25 cellular contexts compared by ENCODE assay signal in genomic region chr5:54632131-54632551, GRCh38.
A peak's percentile ranks its signal among the peaks of the same experiment; 100 is the strongest.
DNase-seq lines count a peak whose midpoint lies in the region; ATAC-seq and TF ChIP-seq lines count a peak whose summit lies in the region.
"Had no signal": no experiment of that assay in that cellular context is flagged by ENCODE, and none has a peak within 500 bp of the region (broad histone marks: within the 10 kb centered on the region; RNA-seq: fewer than 3 reads in every experiment).

No MANE protein-coding gene starts in this region.

- no TSS peak for BruUV-seq in IMR-90 (replicated peaks; lab: Mats Ljungman, UMichigan)

- no peak overlapping the region for H3K4me3 Mint-ChIP-seq in CD4-positive, alpha-beta T cell
- H3K4me3 Mint-ChIP-seq: activated CD8-positive, alpha-beta T cell treated with anti-CD3 and anti-CD28 coated beads for 36 hours; activated naive CD8-positive, alpha-beta T cell treated with anti-CD3 and anti-CD28 coated beads for 36 hours; effector memory CD8-positive, alpha-beta T cell; memory B cell; stimulated activated naive B cell treated with anti-CD40 and anti-IgM and Interleukin-4, amounts not matched to agents 10 μg/mL and 1 μg/mL and 100 μg/mL, for 72 hours; T-cell had no signal

- no peak overlapping the region for H3K4me3 ChIP-seq in IMR-90 (ENCODE audit: insufficient read depth, low read depth, low read length)
- no peak overlapping the region for H3K4me3 ChIP-seq in esophagus muscularis mucosa
- H3K4me3 ChIP-seq in spleen = no peak overlapping the region
- H3K4me3 ChIP-seq: SJSA1, testis had no signal

- in situ Hi-C loops in IMR-90 (cut with MboI; ENCODE audit: low sequenced_read_pairs) = no loop called here

- 78% methylated on average over 2 of the region's 4 CpGs; no CpG with 5 or more reads in 1 of the 2 experiments for WGBS in IMR-90 (ENCODE audit: extremely low coverage in 2 of 2, insufficient read length in 1 of 2), 2 experiments
- 62% methylated on average over 3 of the region's 4 CpGs for WGBS in esophagus muscularis mucosa
- 86 to 98% (median 90%) methylated on average over 4 of the region's 4 CpGs for WGBS in spleen, 5 donors

- no peaks in the 10 kb centered on the region for H3K27me3 Mint-ChIP-seq in CD4-positive, alpha-beta T cell
- H3K27me3 Mint-ChIP-seq: activated CD8-positive, alpha-beta T cell treated with anti-CD3 and anti-CD28 coated beads for 36 hours; activated naive CD8-positive, alpha-beta T cell treated with anti-CD3 and anti-CD28 coated beads for 36 hours; effector memory CD8-positive, alpha-beta T cell; memory B cell; stimulated activated naive B cell treated with anti-CD40 and anti-IgM and Interleukin-4, amounts not matched to agents 10 μg/mL and 1 μg/mL and 100 μg/mL, for 72 hours; T-cell had no signal

- CTCF ChIA-PET in IMR-90 (lab: Yijun Ruan, JAX) = no interaction called here
- CTCF ChIA-PET in CD4-positive, alpha-beta T cell (lab: Charles Lee) = no interaction called here

- H4K20me1 ChIP-seq in IMR-90 (ENCODE audit: insufficient read depth, low read length) = no peaks in the 10 kb centered on the region

- POLR2A ChIA-PET in IMR-90 (lab: Charles Lee; ENCODE audit: unreplicated experiment) = no interaction called here
- POLR2A ChIA-PET in CD4-positive, alpha-beta T cell (lab: Charles Lee) = no interaction called here

- H4K91ac ChIP-seq in IMR-90 (ENCODE audit: insufficient read depth, low read depth, low read length) = peak overlapping the region; percentile 66

- H3K9ac ChIP-seq in IMR-90 (ENCODE audit: low read depth, low read length) = no peak overlapping the region; the same call in 1 of the 2 replicates

- peaks cover 2% of the 10 kb centered on the region for H3K9me3 Mint-ChIP-seq in CD4-positive, alpha-beta T cell
- H3K9me3 Mint-ChIP-seq: effector memory CD8-positive, alpha-beta T cell had no signal

- dilution Hi-C loops in IMR-90 (cut with HindIII; ENCODE audit: low sequenced_read_pairs, unreplicated experiment) = no loop called here

- H4K5ac ChIP-seq in IMR-90 (ENCODE audit: low read depth, low read length) = peak overlapping the region; percentile 41; the same call in 1 of the 2 replicates

- 0 out of 3 replicates have a peak overlapping the region, but pooled peaks have one; percentile 15 for H2BK15ac ChIP-seq in IMR-90 (ENCODE audit: low read depth, low read length)

- H3K36me3 ChIP-seq in IMR-90 (ENCODE audit: control insufficient read depth, insufficient read depth, low read length) = no peaks in the 10 kb centered on the region
- H3K36me3 ChIP-seq in esophagus muscularis mucosa = no peaks in the 10 kb centered on the region
- no peaks in the 10 kb centered on the region for H3K36me3 ChIP-seq in spleen
- H3K36me3 ChIP-seq: SJSA1 had no signal

- peak overlapping the region; percentile 55 for H2BK20ac ChIP-seq in IMR-90 (ENCODE audit: low read depth, low read length)

- DNase-seq in IMR-90 = no peak
- DNase-seq in esophagus muscularis mucosa (ENCODE audit: extremely low spot score) = no peak
- peak; percentile 42 for DNase-seq in inferior parietal cortex (ENCODE audit: extremely low spot score)
- peak; percentile 66 for DNase-seq in spleen
- DNase-seq in DMS79 (lab: John Stamatoyannopoulos, UW) = no peak
- no peak for DNase-seq in CD4-positive, alpha-beta T cell
- no peak for DNase-seq in left lobe of liver (ENCODE audit: low spot score)
- DNase-seq: activated CD4-positive, CD25-positive, alpha-beta regulatory T cell treated with anti-CD3 and anti-CD28 coated beads, Interleukin-2, amount 50 U/mL, for 72 hours; activated CD8-positive, alpha-beta T cell treated with anti-CD3 and anti-CD28 coated beads for 36 hours; activated effector memory CD4-positive, alpha-beta T cell treated with Interleukin-2 at 50 U/mL for 16 hours; activated naive CD8-positive, alpha-beta T cell treated with anti-CD3 and anti-CD28 coated beads for 36 hours; effector memory CD8-positive, alpha-beta T cell; EL; KBM-7; MV-4-11; NCI-H1694; NCI-H526; stimulated activated CD4-positive, alpha-beta T cell treated with anti-CD3 and anti-CD28 coated beads, Interleukin-12 subunit alpha, Interleukin-12 subunit beta, amount 100 ng/mL, for 4 hours; stimulated activated CD4-positive, alpha-beta T cell treated with anti-CD3 and anti-CD28 coated beads, Interleukin-4, amount 100 ng/mL, for 24 hours; stimulated activated naive B cell treated with anti-CD40 and anti-IgM and Interleukin-4, amounts not matched to agents 10 μg/mL and 1 μg/mL and 100 μg/mL, for 72 hours; T-cell; testis had no signal

- H2AK5ac ChIP-seq in IMR-90 (ENCODE audit: low read depth, low read length) = peak overlapping the region; percentile 56; the same call in 1 of the 2 replicates

- TF ChIP-seq POLR2A in IMR-90 (IDR thresholded peaks at IDR 0.05; ENCODE audit: low read depth, low read length) (no peak), esophagus muscularis mucosa (IDR thresholded peaks at IDR 0.05; ENCODE audit: low read depth) (no peak), spleen (IDR thresholded peaks at IDR 0.05) (no peak)

- H3K56ac ChIP-seq in IMR-90 (ENCODE audit: extremely low read depth, insufficient read depth, low read length) = no peak overlapping the region

- no peak overlapping the region for H3K27ac Mint-ChIP-seq in CD4-positive, alpha-beta T cell
- H3K27ac Mint-ChIP-seq: activated CD8-positive, alpha-beta T cell treated with anti-CD3 and anti-CD28 coated beads for 36 hours; activated naive CD8-positive, alpha-beta T cell treated with anti-CD3 and anti-CD28 coated beads for 36 hours; effector memory CD8-positive, alpha-beta T cell; memory B cell; stimulated activated naive B cell treated with anti-CD40 and anti-IgM and Interleukin-4, amounts not matched to agents 10 μg/mL and 1 μg/mL and 100 μg/mL, for 72 hours; T-cell had no signal

- H3K27ac ChIP-seq in IMR-90 (ENCODE audit: insufficient read depth, low read length) (peak overlapping the region; percentile 51; the same call in 1 of the 2 replicates), esophagus muscularis mucosa (replicated peaks in 1 of 4) (peak overlapping the region in 3 of 4 donors; percentile 15 to 41 (median 26)), spleen (no peak overlapping the region)
- H3K27ac ChIP-seq in CD4-positive, alpha-beta T cell (ENCODE audit: low read depth, low read length) = no peak overlapping the region
- H3K27ac ChIP-seq: SJSA1, testis had no signal

- no peaks in the 10 kb centered on the region for H3K79me1 ChIP-seq in IMR-90 (ENCODE audit: low read depth in 1 of 2, low read length in 2 of 2)

- peak overlapping the region; percentile 53 for H2AFZ ChIP-seq in IMR-90 (replicated peaks; ENCODE audit: low read length, poor library complexity)

- peak overlapping the region; percentile 59; the same call in 1 of the 2 replicates for H3K23ac ChIP-seq in IMR-90 (ENCODE audit: low read depth, low read length)

- no peak for TF ChIP-seq EP300 in esophagus muscularis mucosa (IDR thresholded peaks at IDR 0.05)

- H3K9me3 ChIP-seq in IMR-90 (ENCODE audit: control insufficient read depth, insufficient read depth, low read length) (no peaks in the 10 kb centered on the region), esophagus muscularis mucosa (no peaks in the 10 kb centered on the region), spleen (peaks cover 0 to 11% (median 8%) of the 10 kb centered on the region in 8 donors)
- H3K9me3 ChIP-seq in CD4-positive, alpha-beta T cell (ENCODE audit: control insufficient read depth, low read length) = peaks cover 9% of the 10 kb centered on the region
- H3K9me3 ChIP-seq: SJSA1, testis had no signal

- H3K4me1 ChIP-seq in IMR-90 (ENCODE audit: control insufficient read depth, insufficient read depth, low read length) (peaks cover 9% of the 10 kb centered on the region; the same call in 1 of the 2 replicates), esophagus muscularis mucosa (peaks cover 6 to 27% (median 21%) of the 10 kb centered on the region in 4 donors), spleen (no peaks in the 10 kb centered on the region)
- H3K4me1 ChIP-seq: SJSA1 had no signal

- H3K27me3 ChIP-seq in IMR-90 (ENCODE audit: control insufficient read depth, insufficient read depth, low read length) (no peaks in the 10 kb centered on the region), esophagus muscularis mucosa (no peaks in the 10 kb centered on the region), spleen (replicated peaks in 1 of 7) (no peaks in the 10 kb centered on the region)
- H3K27me3 ChIP-seq in CD4-positive, alpha-beta T cell (ENCODE audit: control insufficient read depth, insufficient read depth, low read length) = no peaks in the 10 kb centered on the region
- H3K27me3 ChIP-seq: SJSA1, testis had no signal

- peak overlapping the region; percentile 39; the same call in 1 of the 2 replicates for H3K18ac ChIP-seq in IMR-90 (ENCODE audit: low read depth, low read length)

- no peak overlapping the region for H2AK9ac ChIP-seq in IMR-90 (replicated peaks; ENCODE audit: low read depth, low read length, poor library complexity)

- TF ChIP-seq CTCF in IMR-90 (conservative IDR thresholded peaks at IDR 0.05; ENCODE audit: low read depth, low read length) (no peak), esophagus muscularis mucosa (IDR thresholded peaks at IDR 0.05) (no peak), spleen (IDR thresholded peaks at IDR 0.05 in 8 of 11, conservative IDR thresholded peaks at IDR 0.05 in 3 of 11) (no peak)
- TF ChIP-seq CTCF in CD4-positive, alpha-beta T cell (IDR thresholded peaks at IDR 0.05) = no peak

- peak overlapping the region; percentile 48 for H3K14ac ChIP-seq in IMR-90 (replicated peaks; ENCODE audit: low read depth, low read length)

- H3K9me1 ChIP-seq in IMR-90 (ENCODE audit: insufficient read depth, low read length) = peaks cover 6% of the 10 kb centered on the region; the same call in 1 of the 2 replicates

- peak overlapping the region; percentile 56 for H3K4ac ChIP-seq in IMR-90 (ENCODE audit: low read depth, low read length)

- no peak overlapping the region for H2BK5ac ChIP-seq in IMR-90 (ENCODE audit: low read depth, low read length, poor library complexity, severe bottlenecking)

- intact Hi-C loops in IMR-90 (cut with micrococcal nuclease) = no loop called here
- intact Hi-C loops in esophagus muscularis mucosa (cut with DNase I) = no loop called here
- intact Hi-C loops in spleen (cut with DNase I; ENCODE audit: low total_unique reads) = no loop called here
- intact Hi-C loops in CD4-positive, alpha-beta T cell (cut with DNase I, micrococcal nuclease) = no loop called here

- no peak for TF ChIP-seq RAD21 in IMR-90 (IDR thresholded peaks at IDR 0.05; ENCODE audit: low read length)

- ATAC-seq in IMR-90 (ENCODE audit: low read depth) = 0 out of 2 replicates have a peak, but pooled peaks have one; percentile 11
- no peak for ATAC-seq in CD4-positive, alpha-beta T cell (ENCODE audit: poor library complexity)
- no peak for ATAC-seq in left lobe of liver
- ATAC-seq: activated CD8-positive, alpha-beta T cell treated with anti-CD3 and anti-CD28 coated beads for 36 hours; effector memory CD8-positive, alpha-beta T cell; Panc1; stimulated activated naive B cell treated with anti-CD40 and anti-IgM and Interleukin-4, amounts not matched to agents 10 μg/mL and 1 μg/mL and 100 μg/mL, for 72 hours; T-cell had no signal

- H3K36me3 Mint-ChIP-seq in CD4-positive, alpha-beta T cell (ENCODE audit: low read depth) = no peaks in the 10 kb centered on the region
- H3K36me3 Mint-ChIP-seq: activated naive CD8-positive, alpha-beta T cell treated with anti-CD3 and anti-CD28 coated beads for 36 hours; memory B cell had no signal

- H2BK120ac ChIP-seq in IMR-90 (ENCODE audit: low read depth, low read length) = peak overlapping the region; percentile 52; the same call in 1 of the 2 replicates

- H3K4me1 Mint-ChIP-seq in CD4-positive, alpha-beta T cell (ENCODE audit: low read depth) = peaks cover 4% of the 10 kb centered on the region

- H4K8ac ChIP-seq in IMR-90 (ENCODE audit: low read depth in 2 of 2, low read length in 2 of 2) = peak overlapping the region in 1 of 2 experiments; percentile 60; a peak in 1 of 4 replicates

- H3K4me2 ChIP-seq in IMR-90 (ENCODE audit: low read depth, low read length) = no peak overlapping the region

Comparison
In these comparisons a context has a peak if more than half of its experiments do, and no peak if none do; other contexts are left out.
1. DNase-seq: peak in inferior parietal cortex (single experiment) and spleen (single experiment); none in IMR-90 (single experiment), esophagus muscularis mucosa (single experiment), DMS79 (single experiment), CD4-positive, alpha-beta T cell (0 of 10) and left lobe of liver (single experiment).
2. H3K27ac ChIP-seq: peak in IMR-90 (single experiment) and esophagus muscularis mucosa (3 of 4); none in spleen (0 of 8) and CD4-positive, alpha-beta T cell (single experiment).